Comparison of ENCODE assay signal across 32 cellular contexts in genomic region chr13:98905199-98905598, GRCh38.
"Had no signal": no experiment of that assay in that cellular context is flagged by ENCODE, and none has a peak within 500 bp of the region (broad histone marks: within the 10 kb centered on the region; RNA-seq: fewer than 3 reads in every experiment).

No MANE protein-coding gene starts in this region.

- H3K4me1 ChIP-seq: esophagus muscularis mucosa, pancreas, prostate gland, uterus had no signal

- H3K9me3 ChIP-seq: esophagus muscularis mucosa, heart left ventricle, pancreas, prostate gland, uterus had no signal

- H3K9me3 Mint-ChIP-seq: activated CD4-positive, alpha-beta memory T cell treated with anti-CD3 and anti-CD28 coated beads, Interleukin-2, amount 10 ng/mL, durations not matched to agents 7 days and 5 days; activated naive CD8-positive, alpha-beta T cell treated with anti-CD3 and anti-CD28 coated beads, Interleukin-2, amount 10 ng/mL, durations not matched to agents 7 days and 5 days; activated T-cell treated with anti-CD3 and anti-CD28 coated beads, Interleukin-2, amount 50 U/mL, for 72 hours; endodermal cell; immature natural killer cell; type B pancreatic cell had no signal

- H3K27me3 Mint-ChIP-seq: activated CD4-positive, alpha-beta memory T cell treated with anti-CD3 and anti-CD28 coated beads, Interleukin-2, amount 10 ng/mL, durations not matched to agents 7 days and 5 days; activated CD4-positive, alpha-beta T cell treated with anti-CD3 and anti-CD28 coated beads, Interleukin-2, amount 10 ng/mL, durations not matched to agents 7 days and 5 days; activated CD8-positive, alpha-beta memory T cell treated with anti-CD3 and anti-CD28 coated beads, Interleukin-2, amount 10 ng/mL, durations not matched to agents 7 days and 5 days; activated naive CD8-positive, alpha-beta T cell treated with anti-CD3 and anti-CD28 coated beads, Interleukin-2, amount 10 ng/mL, durations not matched to agents 7 days and 5 days; type B pancreatic cell had no signal

- DNase-seq: activated CD4-positive, alpha-beta memory T cell treated with anti-CD3 and anti-CD28 coated beads, Interleukin-2, amount 10 ng/mL, durations not matched to agents 7 days and 5 days; activated CD4-positive, alpha-beta T cell treated with anti-CD3 and anti-CD28 coated beads, Interleukin-2, amount 10 ng/mL, durations not matched to agents 7 days and 5 days; activated CD8-positive, alpha-beta memory T cell treated with anti-CD3 and anti-CD28 coated beads, Interleukin-2, amount 10 ng/mL, durations not matched to agents 7 days and 5 days; activated effector memory CD4-positive, alpha-beta T cell treated with Interleukin-2 at 50 U/mL for 16 hours; activated naive CD8-positive, alpha-beta T cell treated with anti-CD3 and anti-CD28 coated beads, Interleukin-2, amount 10 ng/mL, durations not matched to agents 7 days and 5 days; activated T-cell treated with anti-CD3 and anti-CD28 coated beads, Interleukin-2, amount 50 U/mL, for 72 hours; amniotic stem cell; brain microvascular endothelial cell; endodermal cell; foreskin keratinocyte; heart left ventricle; hypothalamus; immature natural killer cell; kidney; left colon; mammary epithelial cell; nucleus accumbens; pancreas; retina; stimulated activated CD4-positive, alpha-beta T cell treated with anti-CD3 and anti-CD28 coated beads, Interleukin-12 subunit alpha, Interleukin-12 subunit beta, amount 100 ng/mL, for 4 hours; stimulated activated CD4-positive, alpha-beta T cell treated with anti-CD3 and anti-CD28 coated beads, Interleukin-4, amount 100 ng/mL, for 1 hour; stimulated activated naive CD8-positive, alpha-beta T cell treated with anti-CD3 and anti-CD28 coated beads, Interleukin-15, Interleukin-2, amounts not matched to agents 100 U/mL and 50 U/mL, for 24 hours; T1000; uterus; WERI-Rb-1 had no signal

- H3K27me3 ChIP-seq: brain microvascular endothelial cell, esophagus muscularis mucosa, foreskin keratinocyte, heart left ventricle, pancreas, uterus had no signal

- H3K27ac ChIP-seq: brain microvascular endothelial cell, esophagus muscularis mucosa, foreskin keratinocyte, pancreas, prostate gland, skin epidermis, uterus, WERI-Rb-1 had no signal

- H3K36me3 ChIP-seq: prostate gland, uterus had no signal

- H3K4me3 Mint-ChIP-seq: activated CD4-positive, alpha-beta memory T cell treated with anti-CD3 and anti-CD28 coated beads, Interleukin-2, amount 10 ng/mL, durations not matched to agents 7 days and 5 days; activated CD4-positive, alpha-beta T cell treated with anti-CD3 and anti-CD28 coated beads, Interleukin-2, amount 10 ng/mL, durations not matched to agents 7 days and 5 days; activated CD8-positive, alpha-beta memory T cell treated with anti-CD3 and anti-CD28 coated beads, Interleukin-2, amount 10 ng/mL, durations not matched to agents 7 days and 5 days; activated naive CD8-positive, alpha-beta T cell treated with anti-CD3 and anti-CD28 coated beads, Interleukin-2, amount 10 ng/mL, durations not matched to agents 7 days and 5 days; activated T-cell treated with anti-CD3 and anti-CD28 coated beads, Interleukin-2, amount 50 U/mL, for 72 hours; endodermal cell; immature natural killer cell; T-helper 1 cell treated with Interleukin-12 subunit alpha and Interleukin-12 subunit beta and Interleukin-4 antibody, amounts not matched to agents 30 μg/mL and 1 μg/mL, for 36 hours; type B pancreatic cell had no signal

- H3K4me3 ChIP-seq: esophagus muscularis mucosa, heart left ventricle, pancreas, prostate gland, skin epidermis, uterus had no signal

- ATAC-seq: activated CD4-positive, CD25-positive, alpha-beta regulatory T cell treated with anti-CD3 and anti-CD28 coated beads, Interleukin-2, amount 50 U/mL, for 24 hours; activated CD8-positive, alpha-beta memory T cell treated with anti-CD3 and anti-CD28 coated beads, Interleukin-2, amount 10 ng/mL, durations not matched to agents 7 days and 5 days; activated T-cell treated with anti-CD3 and anti-CD28 coated beads, Interleukin-2, amount 50 U/mL, for 72 hours; foreskin keratinocyte; heart left ventricle; left colon; pancreas; sciatic nerve; stimulated activated naive CD8-positive, alpha-beta T cell treated with anti-CD3 and anti-CD28 coated beads, Interleukin-15, Interleukin-2, amounts not matched to agents 100 U/mL and 50 U/mL, for 24 hours had no signal

- H3K27ac Mint-ChIP-seq: activated CD4-positive, alpha-beta memory T cell treated with anti-CD3 and anti-CD28 coated beads, Interleukin-2, amount 10 ng/mL, durations not matched to agents 7 days and 5 days; activated CD4-positive, alpha-beta T cell treated with anti-CD3 and anti-CD28 coated beads, Interleukin-2, amount 10 ng/mL, durations not matched to agents 7 days and 5 days; activated CD8-positive, alpha-beta memory T cell treated with anti-CD3 and anti-CD28 coated beads, Interleukin-2, amount 10 ng/mL, durations not matched to agents 7 days and 5 days; activated naive CD8-positive, alpha-beta T cell treated with anti-CD3 and anti-CD28 coated beads, Interleukin-2, amount 10 ng/mL, durations not matched to agents 7 days and 5 days; endodermal cell; immature natural killer cell; T-helper 1 cell treated with Interleukin-12 subunit alpha and Interleukin-12 subunit beta and Interleukin-4 antibody, amounts not matched to agents 30 μg/mL and 1 μg/mL, for 36 hours; type B pancreatic cell had no signal
